ENCODE assay signal across 8 cellular contexts in the genomic region with DNA sequence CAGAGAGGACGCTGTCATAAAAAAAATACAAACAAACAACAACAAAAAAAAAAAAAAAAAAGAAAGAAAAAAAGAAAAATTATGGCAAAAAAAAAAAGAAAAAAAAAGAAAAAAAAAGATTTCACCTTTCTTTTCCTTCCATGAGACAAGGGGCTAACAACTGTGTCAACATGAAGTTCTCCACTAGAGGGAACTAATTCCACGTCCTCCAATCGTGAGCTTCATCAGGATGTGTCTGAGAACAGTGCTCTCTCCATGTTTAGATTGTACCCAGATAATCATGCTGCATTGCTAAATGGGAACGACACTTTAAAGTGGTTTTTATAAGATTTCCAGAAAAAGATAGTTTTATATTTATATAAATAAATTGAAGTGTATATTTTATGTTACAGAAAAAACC.
DNase-seq lines count a peak whose midpoint lies in the region; ATAC-seq, FAIRE-seq and TF ChIP-seq lines count a peak whose summit lies in the region.

No MANE protein-coding gene starts in this region.

- DNase-seq in GDM1 (lab: John Stamatoyannopoulos, UW): peak; percentile 8
- peak; percentile 70 for DNase-seq in NCI-H460 (ENCODE audit: extremely low read depth, low read depth)
- peak; percentile 5 for DNase-seq in GM12878 (ENCODE audit: low read depth, low spot score)
- peak; percentile 78 for DNase-seq in iPS-NIHi11 (ENCODE audit: low spot score)
- peak; percentile 28 for DNase-seq in testis
- DNase-seq in stimulated activated CD4-positive, alpha-beta T cell treated with anti-CD3 and anti-CD28 coated beads, Interleukin-4, amount 100 ng/mL, for 24 hours: no peak

- 0% methylated on average over 4 of the region's 4 CpGs for WGBS in GM12878 (ENCODE audit: insufficient coverage, insufficient replicate concordance, low lambda C conversion rate, missing lambda C conversion rate)
- 6 to 15% methylated on average over 4 of the region's 4 CpGs for WGBS in testis, 2 donors

- POLR2A ChIA-PET in GM12878 (lab: Charles Lee): no interaction called here

- ATAC-seq in GM21360 (IDR thresholded peaks at IDR 0.05; ENCODE audit: unreplicated experiment): peak; percentile 89
- ATAC-seq in HG03457 (IDR thresholded peaks at IDR 0.05; ENCODE audit: unreplicated experiment): peak; percentile 92
- ATAC-seq in GM12878: peak; percentile 91

- TF ChIP-seq CTCF in GM12878 (IDR thresholded peaks at IDR 0.05 in 2 of 3, conservative IDR thresholded peaks at IDR 0.05 in 1 of 3; ENCODE audit: control insufficient read depth in 2 of 3, extremely low read depth in 1 of 3, insufficient read depth in 1 of 3, low read depth in 3 of 3, low read length in 3 of 3) (peak; percentile 58 to 67 (median 63)), testis (IDR thresholded peaks at IDR 0.05) (peak; percentile 20 to 78 (median 62))

- in situ Hi-C loops in GM12878 (cut with MboI): loop anchor here (25.0 kb wide), 1 partner anchor 1004 kb away; no protein-coding TSS in a partner anchor

- RAD21 ChIA-PET in GM12878 (lab: Charles Lee; ENCODE audit: unreplicated experiment): interaction anchor here (0.8 to 1.4 kb wide), 2 partner anchors 106 to 1014 kb away, joined by 3 to 4 read pairs; no protein-coding TSS in a partner anchor

- H2AFZ ChIP-seq in GM12878 (ENCODE audit: control insufficient read depth, low read depth, low read length): no peak overlapping the region

- no peak overlapping the region for H3K4me3 ChIP-seq in GM12878
- H3K4me3 ChIP-seq in testis: no peak overlapping the region

- intact Hi-C loops in GM12878 (cut with micrococcal nuclease; ENCODE audit: unreplicated experiment) (loop anchor here (1.0 to 10.0 kb wide), 2 partner anchors 116 to 1011 kb away; no protein-coding TSS in a partner anchor), testis (cut with DNase I; ENCODE audit: low total_unique reads) (loop anchor here (10.0 kb wide), 1 partner anchor 281 kb away; no protein-coding TSS in a partner anchor)

- TF ChIP-seq EP300 in GM12878 (IDR thresholded peaks at IDR 0.05; ENCODE audit: borderline replicate concordance in 1 of 2, control insufficient read depth in 1 of 2, low read depth in 2 of 2, low read length in 2 of 2): no peak

- peak; percentile 77 for TF ChIP-seq RAD21 in GM12878 (IDR thresholded peaks at IDR 0.05; ENCODE audit: insufficient read depth, low read depth, low read length)

- H3K36me3 ChIP-seq in GM12878 (ENCODE audit: control insufficient read depth in 2 of 2, insufficient read depth in 2 of 2, low read length in 1 of 2) (no peaks in the 10 kb centered on the region), testis (ENCODE audit: low read depth, missing control alignments) (no peaks in the 10 kb centered on the region)

- H3K9me3 ChIP-seq in GM12878 (replicated peaks; ENCODE audit: control insufficient read depth, insufficient read depth, low read length) (no peaks in the 10 kb centered on the region), testis (no peaks in the 10 kb centered on the region)

- peak; percentile 88 for FAIRE-seq in GM12878 (lab: Jason Lieb, UNC)

- TF ChIP-seq POLR2A in GM12878 (IDR thresholded peaks at IDR 0.05; ENCODE audit: low read depth, low read length) (no peak), testis (IDR thresholded peaks at IDR 0.05) (no peak)

- BruUV-seq in GM12878 (replicated peaks; lab: Mats Ljungman, UMichigan): no TSS peak

- H3K27me3 ChIP-seq in GM12878 (replicated peaks in 1 of 2; ENCODE audit: control insufficient read depth in 2 of 2, insufficient read depth in 2 of 2, low read length in 1 of 2): no peaks in the 10 kb centered on the region
- H3K27me3 ChIP-seq in testis: no peaks in the 10 kb centered on the region

- no peak overlapping the region for H3K4me2 ChIP-seq in GM12878 (ENCODE audit: control insufficient read depth, insufficient read depth)

- SMC1A ChIA-PET in GM12878 (lab: Charles Lee; ENCODE audit: uncharacterized antibody, unreplicated experiment): interaction anchor here (0.9 to 1.5 kb wide), 4 partner anchors 28 to 1014 kb away, joined by 3 to 8 read pairs (median 5); no protein-coding TSS in a partner anchor

- H3K9ac ChIP-seq in GM12878 (ENCODE audit: control insufficient read depth, insufficient read depth, low read length): no peak overlapping the region

- no peaks in the 10 kb centered on the region for H3K4me1 ChIP-seq in GM12878 (ENCODE audit: control insufficient read depth, insufficient read depth, low read length)
- H3K4me1 ChIP-seq in testis: no peaks in the 10 kb centered on the region

- CTCF ChIA-PET in GM12878 (lab: Yijun Ruan, JAX): interaction anchor here (0.5 to 2.0 kb wide), 15 partner anchors 10 to 1155 kb away, joined by 3 to 14 read pairs (median 3); no protein-coding TSS in a partner anchor

- H3K27ac ChIP-seq in GM12878 (ENCODE audit: control insufficient read depth, insufficient read depth) (no peak overlapping the region), testis (no peak overlapping the region)

- no peaks in the 10 kb centered on the region for H3K79me2 ChIP-seq in GM12878 (ENCODE audit: control insufficient read depth, insufficient read depth, low read length)

- H4K20me1 ChIP-seq in GM12878 (ENCODE audit: control insufficient read depth, insufficient read depth): no peaks in the 10 kb centered on the region

TF ChIP-seq in GM12878, 131 proteins besides CTCF, POLR2A, EP300 and RAD21:
- TF ChIP-seq, protein P1, sequence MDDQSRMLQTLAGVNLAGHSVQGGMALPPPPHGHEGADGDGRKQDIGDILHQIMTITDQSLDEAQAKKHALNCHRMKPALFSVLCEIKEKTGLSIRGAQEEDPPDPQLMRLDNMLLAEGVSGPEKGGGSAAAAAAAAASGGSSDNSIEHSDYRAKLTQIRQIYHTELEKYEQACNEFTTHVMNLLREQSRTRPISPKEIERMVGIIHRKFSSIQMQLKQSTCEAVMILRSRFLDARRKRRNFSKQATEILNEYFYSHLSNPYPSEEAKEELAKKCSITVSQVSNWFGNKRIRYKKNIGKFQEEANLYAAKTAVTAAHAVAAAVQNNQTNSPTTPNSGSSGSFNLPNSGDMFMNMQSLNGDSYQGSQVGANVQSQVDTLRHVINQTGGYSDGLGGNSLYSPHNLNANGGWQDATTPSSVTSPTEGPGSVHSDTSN (IDR thresholded peaks at IDR 0.05; ENCODE audit: insufficient replicate concordance, low read depth, low read length): no peak
- peak; percentile 38; the same call in 1 of the 2 replicates for TF ChIP-seq ZNF384 (IDR thresholded peaks at IDR 0.05; ENCODE audit: borderline replicate concordance, low read depth, low read length)
- peak; percentile 40; the same call in 1 of the 2 replicates for TF ChIP-seq SMC3 (IDR thresholded peaks at IDR 0.05; ENCODE audit: borderline replicate concordance, low read length)
